Comparison of ENCODE assay signal across 9 cellular contexts in genomic region chr5:38831909-38832308, GRCh38. TPM values are rescaled to one million over a fixed set of nuclear protein-coding genes. Genes with fewer than 3 reads are reported as not detected.
DNase-seq lines count a peak whose midpoint lies in the region; ATAC-seq, FAIRE-seq and TF ChIP-seq lines count a peak whose summit lies in the region.
"Had no signal": no experiment of that assay in that cellular context is flagged by ENCODE, and none has a peak within 500 bp of the region (broad histone marks: within the 10 kb centered on the region; RNA-seq: fewer than 3 reads in every experiment).

No MANE protein-coding gene starts in this region.

- POLR2A ChIA-PET in MCF 10A (lab: Yijun Ruan, JAX), result interaction anchor here (3.0 kb wide), 1 partner anchor 15 kb away, joined by 25 read pairs; the partner anchor contains the start of gene OSMR

- peak; percentile 61 for DNase-seq in MCF 10A (ENCODE audit: unreplicated experiment)
- DNase-seq in breast epithelium (ENCODE audit: low spot score in 2 of 2), result no peak
- DNase-seq in RCC 7860 (ENCODE audit: low spot score), result peak; percentile 27
- peak; percentile 40 for DNase-seq in glomerular visceral epithelial cell (ENCODE audit: extremely low spot score)
- DNase-seq in uterus, result no peak
- no peak for DNase-seq in COLO829 (ENCODE audit: low spot score)

- H3K27me3 Mint-ChIP-seq in MCF 10A (ENCODE audit: insufficient read depth, unreplicated experiment), result no peaks in the 10 kb centered on the region

- H3K27me3 ChIP-seq in breast epithelium, result peaks cover 0 to 2% of the 10 kb centered on the region in 2 donors
- H3K27me3 ChIP-seq in uterus, result no peaks in the 10 kb centered on the region

- no peak overlapping the region for H3K4me3 Mint-ChIP-seq in MCF 10A (ENCODE audit: unreplicated experiment)
- H3K4me3 Mint-ChIP-seq: activated naive CD4-positive, alpha-beta T cell treated with anti-CD3 and anti-CD28 coated beads, Interleukin-2, amount 50 U/mL, for 24 hours had no signal

- peaks cover 52% of the 10 kb centered on the region for H3K4me1 Mint-ChIP-seq in MCF 10A (ENCODE audit: insufficient read depth, unreplicated experiment)
- H3K4me1 Mint-ChIP-seq: activated naive CD4-positive, alpha-beta T cell treated with anti-CD3 and anti-CD28 coated beads, Interleukin-2, amount 50 U/mL, for 24 hours had no signal

- CTCF ChIA-PET in MCF 10A (lab: Yijun Ruan, JAX), result interaction anchor here (0.5 to 1.4 kb wide), 8 partner anchors 12 to 1320 kb away, joined by 3 to 5 read pairs (median 4); no protein-coding TSS in a partner anchor

- peak; percentile 24 for TF ChIP-seq CTCF in MCF 10A (IDR thresholded peaks at IDR 0.05; ENCODE audit: unreplicated experiment)
- peak in 1 of 3 donors; percentile 12 for TF ChIP-seq CTCF in breast epithelium (IDR thresholded peaks at IDR 0.05)
- peak in 3 of 4 experiments; percentile 24 to 77 (median 42) for TF ChIP-seq CTCF in uterus (IDR thresholded peaks at IDR 0.05)

- H3K36me3 ChIP-seq in breast epithelium, result no peaks in the 10 kb centered on the region
- no peaks in the 10 kb centered on the region for H3K36me3 ChIP-seq in uterus

- intact Hi-C loops in MCF 10A (cut with micrococcal nuclease) (loop anchor here (1.0 kb wide), 1 partner anchor 90 kb away; no protein-coding TSS in a partner anchor), breast epithelium (cut with DNase I; ENCODE audit: low total_unique reads) (no loop called here), uterus (cut with DNase I; ENCODE audit: low total_unique reads) (no loop called here)

- H3K27ac ChIP-seq in breast epithelium, result peak overlapping the region in 1 of 2 donors; percentile 79
- H3K27ac ChIP-seq in uterus, result no peak overlapping the region

- no peak for TF ChIP-seq POLR2A in breast epithelium (IDR thresholded peaks at IDR 0.05)
- no peak for TF ChIP-seq POLR2A in uterus (IDR thresholded peaks at IDR 0.05)

- no peaks in the 10 kb centered on the region for H3K9me3 Mint-ChIP-seq in MCF 10A (ENCODE audit: unreplicated experiment)

- peak overlapping the region; percentile 54 for H3K27ac Mint-ChIP-seq in MCF 10A (ENCODE audit: low read depth, unreplicated experiment)
- H3K27ac Mint-ChIP-seq: activated naive CD4-positive, alpha-beta T cell treated with anti-CD3 and anti-CD28 coated beads, Interleukin-2, amount 50 U/mL, for 24 hours had no signal

- no TSS peak for BruUV-seq in MCF 10A (replicated peaks; lab: Mats Ljungman, UMichigan)

- H3K9me3 ChIP-seq in breast epithelium (no peaks in the 10 kb centered on the region), uterus (no peaks in the 10 kb centered on the region)

- peaks cover 22% of the 10 kb centered on the region for H3K36me3 Mint-ChIP-seq in MCF 10A (ENCODE audit: insufficient read depth, unreplicated experiment)
- H3K36me3 Mint-ChIP-seq: activated naive CD4-positive, alpha-beta T cell treated with anti-CD3 and anti-CD28 coated beads, Interleukin-2, amount 50 U/mL, for 24 hours had no signal

- ATAC-seq in GM21723 (IDR thresholded peaks at IDR 0.05; ENCODE audit: unreplicated experiment) (no peak), GM21381 (IDR thresholded peaks at IDR 0.05; ENCODE audit: unreplicated experiment) (no peak)

- H3K4me1 ChIP-seq in breast epithelium (peaks cover 0 to 14% of the 10 kb centered on the region in 2 donors), uterus (no peaks in the 10 kb centered on the region)

- H3K4me3 ChIP-seq in breast epithelium, result no peak overlapping the region
- H3K4me3 ChIP-seq in uterus, result no peak overlapping the region

- no peak for FAIRE-seq in RCC 7860 (lab: Jason Lieb, UNC)

RNA-seq across cellular contexts. Expression of gene OSMR, which starts 13.9 kb away (rescaled TPM):
- 86.1 and 89.1 TPM in 2 replicates for total RNA-seq in MCF 10A (2022)
- total RNA-seq in breast epithelium, result 100 to 1,000 TPM in 1 of 3 donors, 10 to 100 TPM in 2; 32.2 to 121 (median 54.0) TPM
- 10 to 100 TPM; 23.8 to 87.6 (median 30.3) TPM for total RNA-seq in uterus

Comparison
In these comparisons a context has a peak if more than half of its experiments do, and no peak if none do; other contexts are left out.
1. DNase-seq: peak in MCF 10A (single experiment), RCC 7860 (single experiment) and glomerular visceral epithelial cell (single experiment); none in breast epithelium (0 of 2), uterus (0 of 2) and COLO829 (single experiment).